ENCODE assay signal across 1 cellular context in genomic region chr6:13328875-13329183, GRCh38.
A peak's percentile ranks its signal among the peaks of the same experiment; 100 is the strongest.
TF ChIP-seq lines count a peak whose summit lies in the region.

No MANE protein-coding gene starts in this region.

TF ChIP-seq in HepG2, 621 proteins besides CTCF, POLR2A, EP300 and RAD21 (continued from another document and continues in another):
- TF ChIP-seq ZNF574 (CRISPR knock-in tag; IDR thresholded peaks at IDR 0.05) (no peak), WIZ (CRISPR knock-in tag; IDR thresholded peaks at IDR 0.05) (no peak), HNF1B (CRISPR knock-in tag; IDR thresholded peaks at IDR 0.05) (0 out of 2 replicates have a peak, but pooled peaks have one; percentile 13), ARID5B (CRISPR knock-in tag; IDR thresholded peaks at IDR 0.05) (no peak), NFIB (CRISPR knock-in tag; IDR thresholded peaks at IDR 0.05; ENCODE audit: borderline replicate concordance) (0 out of 2 replicates have a peak, but pooled peaks have one; percentile 68), HOXD1 (CRISPR knock-in tag; IDR thresholded peaks at IDR 0.05) (no peak), ZNF207 (IDR thresholded peaks at IDR 0.05; ENCODE audit: borderline replicate concordance) (no peak), ARID2 (CRISPR knock-in tag; IDR thresholded peaks at IDR 0.05; ENCODE audit: borderline replicate concordance) (peak; percentile 65; the same call in 1 of the 2 replicates), PBX2 (CRISPR knock-in tag; IDR thresholded peaks at IDR 0.05) (no peak), SETDB1 (CRISPR knock-in tag; IDR thresholded peaks at IDR 0.05; ENCODE audit: borderline replicate concordance) (no peak), ZSCAN5A (CRISPR knock-in tag; IDR thresholded peaks at IDR 0.05; ENCODE audit: borderline replicate concordance) (no peak), ZFP90 (CRISPR knock-in tag; IDR thresholded peaks at IDR 0.05; ENCODE audit: borderline replicate concordance) (no peak), ZBTB40 (IDR thresholded peaks at IDR 0.05) (no peak), ZBTB40 (CRISPR knock-in tag; IDR thresholded peaks at IDR 0.05) (no peak), REPIN1 (CRISPR knock-in tag; IDR thresholded peaks at IDR 0.05; ENCODE audit: borderline replicate concordance, low read depth) (no peak; the same call in none of the 2 replicates), ZXDC (CRISPR knock-in tag; IDR thresholded peaks at IDR 0.05) (0 out of 2 replicates have a peak, but pooled peaks have one; percentile 14), MTF2 (CRISPR knock-in tag; IDR thresholded peaks at IDR 0.05; ENCODE audit: borderline replicate concordance) (0 out of 2 replicates have a peak, but pooled peaks have one; percentile 51), NFE2 (CRISPR knock-in tag; IDR thresholded peaks at IDR 0.05) (0 out of 2 replicates have a peak, but pooled peaks have one; percentile 2), ZNF674 (CRISPR knock-in tag; IDR thresholded peaks at IDR 0.05; ENCODE audit: low read depth) (no peak), NFE2L1 (CRISPR knock-in tag; IDR thresholded peaks at IDR 0.05; ENCODE audit: borderline replicate concordance) (no peak), ZBTB49 (CRISPR knock-in tag; IDR thresholded peaks at IDR 0.05; ENCODE audit: borderline replicate concordance) (no peak)
